Comparison of ENCODE assay signal across 19 cellular contexts in genomic region chr19:18804139-18804601, GRCh38. TPM values are rescaled to one million over a fixed set of nuclear protein-coding genes. Genes with fewer than 3 reads are reported as not detected.
DNase-seq lines count a peak whose midpoint lies in the region; ATAC-seq and TF ChIP-seq lines count a peak whose summit lies in the region.
"Had no signal": no experiment of that assay in that cellular context is flagged by ENCODE, and none has a peak within 500 bp of the region (broad histone marks: within the 10 kb centered on the region; RNA-seq: fewer than 3 reads in every experiment).

No MANE protein-coding gene starts in this region.

- H3K4me1 Mint-ChIP-seq in effector memory CD8-positive, alpha-beta T cell (ENCODE audit: low read depth in 2 of 2) = no peaks in the 10 kb centered on the region
- H3K4me1 Mint-ChIP-seq: B cell had no signal

- no peaks in the 10 kb centered on the region for H3K36me3 Mint-ChIP-seq in effector memory CD8-positive, alpha-beta T cell (ENCODE audit: insufficient read depth)
- H3K36me3 Mint-ChIP-seq: CD8-positive, alpha-beta T cell had no signal

- H4K20me1 ChIP-seq in osteoblast (ENCODE audit: insufficient read depth, low read length) = no peaks in the 10 kb centered on the region

- H3K9me3 ChIP-seq in NT2/D1 (ENCODE audit: insufficient read depth, low read length) (no peaks in the 10 kb centered on the region), osteoblast (ENCODE audit: low read depth, low read length) (no peaks in the 10 kb centered on the region)
- H3K9me3 ChIP-seq: BLaER1 treated with 17β-estradiol and CSF1 and Interleukin-3, amounts not matched to agents 10 nM and 100 nM; Caco-2 had no signal

- ATAC-seq in effector memory CD8-positive, alpha-beta T cell (replicated peaks) = no peak
- no peak for ATAC-seq in GM19467 (IDR thresholded peaks at IDR 0.05; ENCODE audit: unreplicated experiment)
- ATAC-seq: CD8-positive, alpha-beta T cell had no signal

- H3K36me3 ChIP-seq in NT2/D1 (ENCODE audit: insufficient read depth, insufficient read length, low read length) (no peaks in the 10 kb centered on the region), osteoblast (ENCODE audit: insufficient read depth, low read length) (no peaks in the 10 kb centered on the region)
- H3K36me3 ChIP-seq: BLaER1 treated with 17β-estradiol and CSF1 and Interleukin-3, amounts not matched to agents 10 nM and 100 nM had no signal

- H3K4me2 ChIP-seq in osteoblast (ENCODE audit: insufficient read depth, low read length) = no peak overlapping the region
- H3K4me2 ChIP-seq: BLaER1 treated with 17β-estradiol and CSF1 and Interleukin-3, amounts not matched to agents 10 nM and 100 nM had no signal

- no peak overlapping the region for H3K27ac ChIP-seq in osteoblast (ENCODE audit: low read depth, low read length)
- H3K27ac ChIP-seq: BLaER1 treated with 17β-estradiol and CSF1 and Interleukin-3, amounts not matched to agents 10 nM and 100 nM; C4-2B had no signal

- DNase-seq in AG20443 (ENCODE audit: low spot score) (peak; percentile 5), GM13976 (ENCODE audit: low spot score) (peak; percentile 34), NT2/D1 (ENCODE audit: low read depth, low spot score) (no peak), osteoblast (ENCODE audit: insufficient read length, low spot score, missing footprints) (peak; percentile 41)
- DNase-seq in stimulated activated CD4-positive, alpha-beta T cell treated with anti-CD3 and anti-CD28 coated beads, Interleukin-2, amount 100 ng/mL, for 24 hours = no peak
- DNase-seq in effector memory CD8-positive, alpha-beta T cell = no peak
- DNase-seq: ACHN; AML-193; Caco-2; Calu3; CD4-positive, alpha-beta T cell; CD8-positive, alpha-beta T cell; DMS79 treated with DMSO at 0.1 percent for 48 hours; GF-D8 had no signal

- TF ChIP-seq CTCF in GM13976 (IDR thresholded peaks at IDR 0.05; ENCODE audit: borderline replicate concordance, control extremely low read depth, extremely low read depth, insufficient read depth, missing control alignments) = no peak
- no peak for TF ChIP-seq CTCF in osteoblast (IDR thresholded peaks at IDR 0.05; ENCODE audit: extremely low read depth, low read depth, low read length)

- H3K27me3 ChIP-seq in NT2/D1 (ENCODE audit: insufficient read depth, insufficient read length) (peaks cover 25% of the 10 kb centered on the region), osteoblast (ENCODE audit: insufficient read depth, low read length) (peaks cover 15% of the 10 kb centered on the region)

- H3K79me2 ChIP-seq in osteoblast (ENCODE audit: insufficient read depth, low read length) = no peaks in the 10 kb centered on the region

- in situ Hi-C loops in GM13976 (cut with MboI; ENCODE audit: low sequenced_read_pairs, unreplicated experiment) = no loop called here

- no peak overlapping the region for H2AFZ ChIP-seq in osteoblast (ENCODE audit: low read length)

- H3K27ac Mint-ChIP-seq in effector memory CD8-positive, alpha-beta T cell = no peak overlapping the region
- H3K27ac Mint-ChIP-seq: B cell; CD4-positive, alpha-beta T cell; CD8-positive, alpha-beta T cell had no signal

- no peak overlapping the region for H3K9ac ChIP-seq in NT2/D1 (ENCODE audit: insufficient read length, low read depth)
- H3K9ac ChIP-seq: BLaER1 treated with 17β-estradiol and CSF1 and Interleukin-3, amounts not matched to agents 10 nM and 100 nM had no signal

- no peaks in the 10 kb centered on the region for H3K9me3 Mint-ChIP-seq in effector memory CD8-positive, alpha-beta T cell
- H3K9me3 Mint-ChIP-seq: CD4-positive, alpha-beta T cell; CD8-positive, alpha-beta T cell had no signal

- no peak overlapping the region for H3K4me3 Mint-ChIP-seq in effector memory CD8-positive, alpha-beta T cell
- H3K4me3 Mint-ChIP-seq: B cell; CD4-positive, alpha-beta T cell; CD8-positive, alpha-beta T cell had no signal

- H3K4me3 ChIP-seq in NT2/D1 (ENCODE audit: insufficient read length, low read depth) = peak overlapping the region; percentile 4
- no peak overlapping the region for H3K4me3 ChIP-seq in osteoblast (ENCODE audit: insufficient read depth, low read length)
- H3K4me3 ChIP-seq: BLaER1 treated with 17β-estradiol and CSF1 and Interleukin-3, amounts not matched to agents 10 nM and 100 nM had no signal

- H3K4me1 ChIP-seq in NT2/D1 (ENCODE audit: insufficient read depth, insufficient read length) (peaks cover 2% of the 10 kb centered on the region), osteoblast (ENCODE audit: insufficient read depth, low read length) (peaks cover 13% of the 10 kb centered on the region)
- H3K4me1 ChIP-seq: Caco-2 had no signal

- peaks cover 10 to 22% of the 10 kb centered on the region in 2 donors for H3K27me3 Mint-ChIP-seq in effector memory CD8-positive, alpha-beta T cell

RNA-seq across cellular contexts. Expression of gene COMP, which starts 13.1 kb away (rescaled TPM):
- total RNA-seq in osteoblast = 12.4 and 14.8 TPM in 2 replicates
- total RNA-seq: A673; B cell; Calu3; CD4-positive, alpha-beta T cell; CD8-positive, alpha-beta T cell had no signal

RNA-seq across cellular contexts. Expression of gene UPF1, which starts 27.6 kb away (rescaled TPM):
- 36.6 and 41.0 TPM in 2 replicates for total RNA-seq in osteoblast

Comparison
In these comparisons a context has a peak if more than half of its experiments do, and no peak if none do; other contexts are left out.
1. DNase-seq: peak in AG20443 (single experiment), GM13976 (single experiment) and osteoblast (single experiment); none in NT2/D1 (single experiment), stimulated activated CD4-positive, alpha-beta T cell treated with anti-CD3 and anti-CD28 coated beads, Interleukin-2, amount 100 ng/mL, for 24 hours (0 of 2) and effector memory CD8-positive, alpha-beta T cell (0 of 3).